Comparison of ENCODE assay signal across 13 cellular contexts in the genomic region with DNA sequence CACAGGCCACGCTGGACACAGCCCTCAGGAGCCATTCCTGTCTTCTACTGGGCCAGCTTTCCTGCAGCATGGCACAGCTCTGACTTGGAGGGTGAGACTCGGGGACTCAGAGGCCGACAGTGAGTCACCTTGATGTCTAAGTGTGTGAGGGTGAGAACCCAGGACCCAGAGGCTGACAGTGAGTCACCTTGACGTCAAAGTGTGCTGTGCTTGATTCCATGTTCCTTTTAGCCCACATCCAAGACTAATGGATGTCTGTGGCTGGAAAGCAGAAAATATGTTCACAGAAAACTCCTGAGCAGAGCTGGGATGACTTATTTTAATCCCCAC. TPM values are rescaled to one million over a fixed set of nuclear protein-coding genes. Genes with fewer than 3 reads are reported as not detected.
DNase-seq lines count a peak whose midpoint lies in the region; ATAC-seq and TF ChIP-seq lines count a peak whose summit lies in the region.
"Had no signal": no experiment of that assay in that cellular context is flagged by ENCODE, and none has a peak within 500 bp of the region (broad histone marks: within the 10 kb centered on the region; RNA-seq: fewer than 3 reads in every experiment).

No MANE protein-coding gene starts in this region.

- H3K9me3 ChIP-seq in colonic mucosa (no peaks in the 10 kb centered on the region), sigmoid colon (no peaks in the 10 kb centered on the region)
- H3K9me3 ChIP-seq: gastrocnemius medialis had no signal

- 66 to 88% methylated on average over 4 of the region's 4 CpGs for WGBS in sigmoid colon, 2 donors

- ATAC-seq in HG03139 (IDR thresholded peaks at IDR 0.05; ENCODE audit: unreplicated experiment) (no peak), HG03432 (IDR thresholded peaks at IDR 0.05; ENCODE audit: unreplicated experiment) (no peak), GM18867 (IDR thresholded peaks at IDR 0.05; ENCODE audit: unreplicated experiment) (no peak)

- H3K4me1 ChIP-seq in colonic mucosa (no peaks in the 10 kb centered on the region), sigmoid colon (no peaks in the 10 kb centered on the region)
- H3K4me1 ChIP-seq: gastrocnemius medialis had no signal

- H3K4me3 ChIP-seq in colonic mucosa (no peak overlapping the region), sigmoid colon (no peak overlapping the region)
- H3K4me3 ChIP-seq: gastrocnemius medialis had no signal

- DNase-seq in AG20443 (ENCODE audit: low spot score) = peak; percentile 85
- DNase-seq in HS-5 (ENCODE audit: low read depth) = peak; percentile 85
- DNase-seq in colonic mucosa = no peak
- DNase-seq in non-pigmented ciliary epithelial cell (ENCODE audit: low read depth) = peak; percentile 71
- DNase-seq in sigmoid colon = no peak
- DNase-seq: activated B cell treated with CpG ODN at 0.5 μM for 24 hours; gastrocnemius medialis; stimulated activated CD4-positive, alpha-beta T cell treated with anti-CD3 and anti-CD28 coated beads, Interleukin-4, amount 100 ng/mL, for 24 hours had no signal

- intact Hi-C loops in colonic mucosa (cut with DNase I) (no loop called here), sigmoid colon (cut with DNase I) (no loop called here)

- H3K27ac ChIP-seq in colonic mucosa (peak overlapping the region; percentile 50), sigmoid colon (peak overlapping the region in 2 of 4 donors; percentile 32 to 65)

- H3K36me3 ChIP-seq in colonic mucosa (no peaks in the 10 kb centered on the region), sigmoid colon (no peaks in the 10 kb centered on the region)
- H3K36me3 ChIP-seq: gastrocnemius medialis had no signal

- no peak for TF ChIP-seq CTCF in colonic mucosa (IDR thresholded peaks at IDR 0.05)
- TF ChIP-seq CTCF in sigmoid colon (IDR thresholded peaks at IDR 0.05) = no peak

- TF ChIP-seq POLR2A in sigmoid colon (IDR thresholded peaks at IDR 0.05) = no peak

- H3K27me3 ChIP-seq in colonic mucosa = no peaks in the 10 kb centered on the region
- no peaks in the 10 kb centered on the region for H3K27me3 ChIP-seq in sigmoid colon
- H3K27me3 ChIP-seq: gastrocnemius medialis had no signal

- no peak for TF ChIP-seq EP300 in sigmoid colon (IDR thresholded peaks at IDR 0.05)

- no peak overlapping the region for H3K9ac ChIP-seq in colonic mucosa (ENCODE audit: low read depth in 2 of 2, low read length in 2 of 2)

RNA-seq across cellular contexts. Expression of a gene that starts 6.0 kb away (rescaled TPM):
- not detected for total RNA-seq in colonic mucosa
- not detected for total RNA-seq in sigmoid colon
- polyA plus RNA-seq in sigmoid colon = not detected
- total RNA-seq: activated B cell treated with CpG ODN at 0.5 μM for 24 hours; activated naive CD4-positive, alpha-beta T cell treated with anti-CD3 and anti-CD28 coated beads, Interleukin-2, amount 50 U/mL, for 72 hours; gastrocnemius medialis; mononuclear cell had no signal

RNA-seq across cellular contexts. Expression of a gene that starts 24.5 kb away (rescaled TPM):
- total RNA-seq in colonic mucosa = 1 to 10 TPM; 1.2 to 3.1 TPM
- 10 to 100 TPM in 2 of 4 donors, 1 to 10 TPM in 2; 9.5 to 13.3 (median 10.9) TPM for total RNA-seq in sigmoid colon
- 1 to 10 TPM in 2 of 3 donors, under 1 TPM in 1; 0.23 to 3.3 (median 1.2) TPM for polyA plus RNA-seq in sigmoid colon
- total RNA-seq: activated B cell treated with CpG ODN at 0.5 μM for 24 hours; activated naive CD4-positive, alpha-beta T cell treated with anti-CD3 and anti-CD28 coated beads, Interleukin-2, amount 50 U/mL, for 72 hours had no signal

RNA-seq across cellular contexts. Expression of a gene that starts 48.4 kb away (rescaled TPM):
- 1 to 10 TPM; 3.4 to 5.1 TPM for total RNA-seq in colonic mucosa
- total RNA-seq in sigmoid colon = 10 to 100 TPM in 2 of 4 donors, 1 to 10 TPM in 2; 8.0 to 17.8 (median 9.9) TPM
- polyA plus RNA-seq in sigmoid colon = 10 to 100 TPM in 2 of 3 donors, 1 to 10 TPM in 1; 5.4 to 15.6 (median 11.1) TPM

Comparison
In these comparisons a context has a peak if more than half of its experiments do, and no peak if none do; other contexts are left out.
1. DNase-seq: peak in AG20443 (single experiment), HS-5 (single experiment) and non-pigmented ciliary epithelial cell (single experiment); none in colonic mucosa (single experiment) and sigmoid colon (single experiment).